20 cellular contexts compared by ENCODE assay signal in genomic region chr1:235266325-235266724, GRCh38.
DNase-seq lines count a peak whose midpoint lies in the region; ATAC-seq and TF ChIP-seq lines count a peak whose summit lies in the region.
"Had no signal": no experiment of that assay in that cellular context is flagged by ENCODE, and none has a peak within 500 bp of the region (broad histone marks: within the 10 kb centered on the region; RNA-seq: fewer than 3 reads in every experiment).

No MANE protein-coding gene starts in this region.

- no peaks in the 10 kb centered on the region for H3K27me3 ChIP-seq in gastroesophageal sphincter
- H3K27me3 ChIP-seq: ascending aorta, BE2C, gastrocnemius medialis, upper lobe of right lung had no signal

- TF ChIP-seq EP300 in gastroesophageal sphincter (IDR thresholded peaks at IDR 0.05), result no peak

- no peaks in the 10 kb centered on the region for H3K36me3 ChIP-seq in gastroesophageal sphincter
- H3K36me3 ChIP-seq: ascending aorta, BE2C, gastrocnemius medialis, upper lobe of right lung had no signal

- no peak for ATAC-seq in WTC11
- ATAC-seq in GM18858 (IDR thresholded peaks at IDR 0.05; ENCODE audit: unreplicated experiment), result no peak
- ATAC-seq in gastroesophageal sphincter, result no peak
- no peak for ATAC-seq in GM21576 (IDR thresholded peaks at IDR 0.05; ENCODE audit: unreplicated experiment)
- ATAC-seq: effector memory CD8-positive, alpha-beta T cell; gastrocnemius medialis; PC-3; upper lobe of right lung had no signal

- H3K9me3 ChIP-seq in gastroesophageal sphincter, result no peaks in the 10 kb centered on the region
- H3K9me3 ChIP-seq: ascending aorta, BE2C, gastrocnemius medialis, upper lobe of right lung had no signal

- CTCF ChIA-PET in WTC11 (lab: Charles Lee), result interaction anchor here (1.2 kb wide), 1 partner anchor 238 kb away, joined by 3 read pairs; the partner anchor contains the start of gene B3GALNT2

- H3K9me3 Mint-ChIP-seq in WTC11, result 0 out of 2 replicates have a peak, but pooled peaks cover 3% of the 10 kb centered on the region
- H3K9me3 Mint-ChIP-seq: activated CD4-positive, alpha-beta memory T cell treated with anti-CD3 and anti-CD28 coated beads, Interleukin-2, amount 10 ng/mL, durations not matched to agents 7 days and 5 days; activated T-helper 2 cell treated with anti-CD3 and anti-CD28 coated beads, Interferon-gamma antibody, Interleukin-2, Interleukin-4, amounts not matched to agents 10 μg/mL and 5 μg/mL and 100 μg/mL, durations not matched to agents 14 hours and 24 hours and 36 hours; effector memory CD8-positive, alpha-beta T cell had no signal

- H3K4me3 ChIP-seq in gastroesophageal sphincter, result no peak overlapping the region
- H3K4me3 ChIP-seq: ascending aorta, gastrocnemius medialis, upper lobe of right lung had no signal

- POLR2A ChIA-PET in WTC11 (lab: Charles Lee), result no interaction called here

- H3K36me3 Mint-ChIP-seq in WTC11, result no peaks in the 10 kb centered on the region

- no peak for TF ChIP-seq POLR2A in gastroesophageal sphincter (IDR thresholded peaks at IDR 0.05)

- WGBS in gastroesophageal sphincter (ENCODE audit: low coverage in 1 of 2), 2 donors, result 6 to 27% methylated on average over 1 of the region's 1 CpG

- H3K27ac ChIP-seq in gastroesophageal sphincter, result no peak overlapping the region
- H3K27ac ChIP-seq: ascending aorta, gastrocnemius medialis, upper lobe of right lung had no signal

- peak; percentile 21 for DNase-seq in AG20443 (ENCODE audit: low spot score)
- peak; percentile 29 for DNase-seq in EH (ENCODE audit: low read depth)
- no peak for DNase-seq in WTC11 (ENCODE audit: low spot score)
- DNase-seq in fibroblast of the conjunctiva (ENCODE audit: low read depth), result peak; percentile 3
- no peak for DNase-seq in activated CD4-positive, CD25-positive, alpha-beta regulatory T cell treated with anti-CD3 and anti-CD28 coated beads, Interleukin-2, amount 50 U/mL, for 72 hours
- DNase-seq: activated CD4-positive, alpha-beta memory T cell treated with anti-CD3 and anti-CD28 coated beads, Interleukin-2, amount 10 ng/mL, durations not matched to agents 7 days and 5 days; BE2C; DND-41; effector memory CD8-positive, alpha-beta T cell; gastrocnemius medialis; mammary epithelial cell; MV-4-11; PC-3; stimulated activated naive CD4-positive, alpha-beta T cell; upper lobe of right lung had no signal

- peaks cover 0 to 65% (median 8%) of the 10 kb centered on the region in 3 donors for H3K4me1 ChIP-seq in gastroesophageal sphincter
- H3K4me1 ChIP-seq: BE2C had no signal

- H3K4me3 Mint-ChIP-seq in WTC11, result no peak overlapping the region
- H3K4me3 Mint-ChIP-seq: activated CD4-positive, alpha-beta memory T cell treated with anti-CD3 and anti-CD28 coated beads, Interleukin-2, amount 10 ng/mL, durations not matched to agents 7 days and 5 days; effector memory CD8-positive, alpha-beta T cell had no signal

- H3K4me1 Mint-ChIP-seq in WTC11, result peaks cover 31% of the 10 kb centered on the region

- H3K27ac Mint-ChIP-seq in WTC11, result peak overlapping the region; percentile 9; the same call in 1 of the 2 replicates
- H3K27ac Mint-ChIP-seq: activated CD4-positive, alpha-beta memory T cell treated with anti-CD3 and anti-CD28 coated beads, Interleukin-2, amount 10 ng/mL, durations not matched to agents 7 days and 5 days; activated T-helper 2 cell treated with anti-CD3 and anti-CD28 coated beads, Interferon-gamma antibody, Interleukin-2, Interleukin-4, amounts not matched to agents 10 μg/mL and 5 μg/mL and 100 μg/mL, durations not matched to agents 14 hours and 24 hours and 36 hours had no signal

- TF ChIP-seq CTCF in WTC11 (IDR thresholded peaks at IDR 0.05), result no peak
- TF ChIP-seq CTCF in gastroesophageal sphincter (IDR thresholded peaks at IDR 0.05), result no peak

- no peaks in the 10 kb centered on the region for H3K27me3 Mint-ChIP-seq in WTC11 (ENCODE audit: low read depth)
- H3K27me3 Mint-ChIP-seq: activated CD4-positive, alpha-beta memory T cell treated with anti-CD3 and anti-CD28 coated beads, Interleukin-2, amount 10 ng/mL, durations not matched to agents 7 days and 5 days; effector memory CD8-positive, alpha-beta T cell had no signal

TF ChIP-seq in WTC11, 78 proteins besides CTCF, POLR2A, EP300 and RAD21:
- no peak for TF ChIP-seq EMX1 (CRISPR knock-in tag; IDR thresholded peaks at IDR 0.05)
- TF ChIP-seq GRHL2 (CRISPR knock-in tag; IDR thresholded peaks at IDR 0.05; ENCODE audit: insufficient replicate concordance, severe bottlenecking), result no peak
- no peak for TF ChIP-seq CREM (CRISPR knock-in tag; IDR thresholded peaks at IDR 0.05)
- TF ChIP-seq ATF3 (CRISPR knock-in tag; conservative IDR thresholded peaks at IDR 0.05), result no peak
- TF ChIP-seq RORB (CRISPR knock-in tag; IDR thresholded peaks at IDR 0.05), result no peak
- no peak for TF ChIP-seq GTF2I (CRISPR knock-in tag; conservative IDR thresholded peaks at IDR 0.05)
- no peak for TF ChIP-seq RELA (CRISPR knock-in tag; IDR thresholded peaks at IDR 0.05; ENCODE audit: borderline replicate concordance)
- TF ChIP-seq, protein P1, sequence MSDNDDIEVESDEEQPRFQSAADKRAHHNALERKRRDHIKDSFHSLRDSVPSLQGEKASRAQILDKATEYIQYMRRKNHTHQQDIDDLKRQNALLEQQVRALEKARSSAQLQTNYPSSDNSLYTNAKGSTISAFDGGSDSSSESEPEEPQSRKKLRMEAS (CRISPR knock-in tag; IDR thresholded peaks at IDR 0.05), result no peak

Comparison
In these comparisons a context has a peak if more than half of its experiments do, and no peak if none do; other contexts are left out.
1. DNase-seq: peak in AG20443 (single experiment), EH (single experiment) and fibroblast of the conjunctiva (single experiment); none in WTC11 (single experiment) and activated CD4-positive, CD25-positive, alpha-beta regulatory T cell treated with anti-CD3 and anti-CD28 coated beads, Interleukin-2, amount 50 U/mL, for 72 hours (single experiment).